Comparison of ENCODE assay signal across 17 cellular contexts in genomic region chr14:91164676-91165075, GRCh38. TPM values are rescaled to one million over a fixed set of nuclear protein-coding genes. Genes with fewer than 3 reads are reported as not detected.
DNase-seq lines count a peak whose midpoint lies in the region; ATAC-seq and TF ChIP-seq lines count a peak whose summit lies in the region.
"Had no signal": no experiment of that assay in that cellular context is flagged by ENCODE, and none has a peak within 500 bp of the region (broad histone marks: within the 10 kb centered on the region; RNA-seq: fewer than 3 reads in every experiment).

No MANE protein-coding gene starts in this region.

- peak overlapping the region in 7 of 10 donors; percentile 7 to 71 (median 51) for H3K27ac ChIP-seq in heart right ventricle
- no peak overlapping the region for H3K27ac ChIP-seq in mesendoderm (ENCODE audit: low read depth, low read length)
- H3K27ac ChIP-seq: A549, tibial nerve had no signal

- H4K5ac ChIP-seq in mesendoderm (ENCODE audit: low read length): no peak overlapping the region

- H3K9ac ChIP-seq in mesendoderm (ENCODE audit: low read length): no peak overlapping the region

- intact Hi-C loops in activated CD8-positive, alpha-beta T cell treated with anti-CD3 and anti-CD28 coated beads for 36 hours (cut with micrococcal nuclease): no loop called here
- intact Hi-C loops in heart right ventricle (cut with DNase I): loop anchor here in 1 of 10 donors (5.0 kb wide), 1 partner anchor 107 kb away; no protein-coding TSS in a partner anchor

- no peaks in the 10 kb centered on the region for H3K9me3 Mint-ChIP-seq in activated CD8-positive, alpha-beta T cell treated with anti-CD3 and anti-CD28 coated beads for 36 hours
- H3K9me3 Mint-ChIP-seq in stimulated activated effector memory CD8-positive, alpha-beta T cell treated with anti-CD3 and anti-CD28 coated beads, Interleukin-12 subunit alpha, Interleukin-12 subunit beta, amount 100 ng/mL, for 72 hours: no peaks in the 10 kb centered on the region
- H3K9me3 Mint-ChIP-seq: activated CD4-positive, alpha-beta T cell treated with anti-CD3 and anti-CD28 coated beads, Interleukin-2, amount 10 ng/mL, durations not matched to agents 24 days and 14 days; naive B cell had no signal

- H3K79me1 ChIP-seq in mesendoderm (ENCODE audit: low read length): no peaks in the 10 kb centered on the region

- WGBS in heart right ventricle, 2 donors: 45 to 65% methylated on average over 1 of the region's 1 CpG
- WGBS in mesendoderm (ENCODE audit: extremely low coverage, insufficient coverage, low lambda C conversion rate): no CpG with 5 or more reads among the region's 1 CpG

- H2AK5ac ChIP-seq in mesendoderm (ENCODE audit: low read length): no peak overlapping the region

- H3K4me3 Mint-ChIP-seq in activated CD8-positive, alpha-beta T cell treated with anti-CD3 and anti-CD28 coated beads for 36 hours: no peak overlapping the region
- H3K4me3 Mint-ChIP-seq in stimulated activated effector memory CD8-positive, alpha-beta T cell treated with anti-CD3 and anti-CD28 coated beads, Interleukin-12 subunit alpha, Interleukin-12 subunit beta, amount 100 ng/mL, for 72 hours: no peak overlapping the region
- H3K4me3 Mint-ChIP-seq: activated CD4-positive, alpha-beta T cell treated with anti-CD3 and anti-CD28 coated beads, Interleukin-2, amount 10 ng/mL, durations not matched to agents 24 days and 14 days; naive B cell had no signal

- H3K4me1 ChIP-seq in heart right ventricle (peaks cover 0 to 45% (median 12%) of the 10 kb centered on the region in 9 donors), mesendoderm (ENCODE audit: control insufficient read depth, low read depth, low read length) (no peaks in the 10 kb centered on the region)
- H3K4me1 ChIP-seq: A549, Caco-2, tibial nerve had no signal

- H3K18ac ChIP-seq in mesendoderm (ENCODE audit: low read length): no peak overlapping the region

- no peak overlapping the region for H2BK5ac ChIP-seq in mesendoderm (ENCODE audit: low read length)

- no peak overlapping the region for H2BK15ac ChIP-seq in mesendoderm (replicated peaks; ENCODE audit: low read depth)

- no peak overlapping the region for H3K4me2 ChIP-seq in mesendoderm (ENCODE audit: low read length)
- H3K4me2 ChIP-seq: A549 had no signal

- no peak overlapping the region for H3K23ac ChIP-seq in mesendoderm (ENCODE audit: low read length)

- H3K27ac Mint-ChIP-seq in activated CD8-positive, alpha-beta T cell treated with anti-CD3 and anti-CD28 coated beads for 36 hours: peak overlapping the region; percentile 2
- H3K27ac Mint-ChIP-seq in stimulated activated effector memory CD8-positive, alpha-beta T cell treated with anti-CD3 and anti-CD28 coated beads, Interleukin-12 subunit alpha, Interleukin-12 subunit beta, amount 100 ng/mL, for 72 hours: peak overlapping the region; percentile 76
- H3K27ac Mint-ChIP-seq: activated CD4-positive, alpha-beta T cell treated with anti-CD3 and anti-CD28 coated beads, Interleukin-2, amount 10 ng/mL, durations not matched to agents 24 days and 14 days had no signal

- no peaks in the 10 kb centered on the region for H3K79me2 ChIP-seq in mesendoderm (ENCODE audit: control insufficient read depth, insufficient read depth, low read length)

- no peaks in the 10 kb centered on the region for H3K9me3 ChIP-seq in heart right ventricle
- H3K9me3 ChIP-seq: A549, Caco-2, tibial nerve had no signal

- no peaks in the 10 kb centered on the region for H3K27me3 Mint-ChIP-seq in activated CD8-positive, alpha-beta T cell treated with anti-CD3 and anti-CD28 coated beads for 36 hours
- H3K27me3 Mint-ChIP-seq: activated CD4-positive, alpha-beta T cell treated with anti-CD3 and anti-CD28 coated beads, Interleukin-2, amount 10 ng/mL, durations not matched to agents 24 days and 14 days; naive B cell had no signal

- no peak overlapping the region for H3K4ac ChIP-seq in mesendoderm (ENCODE audit: low read depth, low read length)

- CTCF ChIA-PET in activated CD8-positive, alpha-beta T cell treated with anti-CD3 and anti-CD28 coated beads for 36 hours (lab: Charles Lee): interaction anchor here (1.1 to 5.0 kb wide), 2 partner anchors 8 to 262 kb away, joined by 4 to 29 read pairs; no protein-coding TSS in a partner anchor

- POLR2A ChIA-PET in activated CD8-positive, alpha-beta T cell treated with anti-CD3 and anti-CD28 coated beads for 36 hours (lab: Charles Lee): no interaction called here

- no peak overlapping the region for H3K56ac ChIP-seq in mesendoderm (ENCODE audit: low read length)

- H3K36me3 ChIP-seq in heart right ventricle (peaks cover 0 to 100% (median 55%) of the 10 kb centered on the region in 9 donors), mesendoderm (ENCODE audit: control insufficient read depth, insufficient read depth, low read length) (no peaks in the 10 kb centered on the region)

- DNase-seq in NCI-H146 (lab: John Stamatoyannopoulos, UW) (peak; percentile 47), NCI-H146 treated with DMSO at 0.1 percent for 48 hours (lab: John Stamatoyannopoulos, UW; ENCODE audit: unreplicated experiment) (no peak), heart right ventricle (peak; percentile 38 to 48), HuH-7.5 (ENCODE audit: low spot score) (no peak), kidney tubule cell (ENCODE audit: low spot score) (no peak), mesendoderm (no peak)
- DNase-seq in activated CD8-positive, alpha-beta T cell treated with anti-CD3 and anti-CD28 coated beads for 36 hours: no peak
- DNase-seq in stimulated activated effector memory CD8-positive, alpha-beta T cell treated with anti-CD3 and anti-CD28 coated beads, Interleukin-12 subunit alpha, Interleukin-12 subunit beta, amount 100 ng/mL, for 72 hours (ENCODE audit: low spot score in 2 of 2): no peak
- DNase-seq: activated CD4-positive, alpha-beta T cell treated with anti-CD3 and anti-CD28 coated beads, Interleukin-2, amount 10 ng/mL, durations not matched to agents 24 days and 14 days; activated naive CD4-positive, alpha-beta T cell treated with Interleukin-2 at 50 U/mL for 16 hours; Caco-2; naive B cell; NCI-H1436; SW 1271 had no signal

- H3K4me3 ChIP-seq in heart right ventricle (no peak overlapping the region), mesendoderm (ENCODE audit: low read length) (no peak overlapping the region)
- H3K4me3 ChIP-seq: A549, skin epidermis, tibial nerve had no signal

- H3K36me3 Mint-ChIP-seq in activated CD8-positive, alpha-beta T cell treated with anti-CD3 and anti-CD28 coated beads for 36 hours (ENCODE audit: low read depth): peaks cover 26% of the 10 kb centered on the region
- peaks cover 88% of the 10 kb centered on the region for H3K36me3 Mint-ChIP-seq in stimulated activated effector memory CD8-positive, alpha-beta T cell treated with anti-CD3 and anti-CD28 coated beads, Interleukin-12 subunit alpha, Interleukin-12 subunit beta, amount 100 ng/mL, for 72 hours

- H4K8ac ChIP-seq in mesendoderm (ENCODE audit: low read depth, low read length): no peak overlapping the region

- H2BK120ac ChIP-seq in mesendoderm (ENCODE audit: low read depth, low read length): no peak overlapping the region

- no peak for TF ChIP-seq CTCF in activated CD8-positive, alpha-beta T cell treated with anti-CD3 and anti-CD28 coated beads for 36 hours (IDR thresholded peaks at IDR 0.05)
- TF ChIP-seq CTCF in heart right ventricle (IDR thresholded peaks at IDR 0.05): no peak

- no peak for ATAC-seq in activated CD8-positive, alpha-beta T cell treated with anti-CD3 and anti-CD28 coated beads for 36 hours
- peak; percentile 21 to 82 (median 74) for ATAC-seq in heart right ventricle
- ATAC-seq in stimulated activated effector memory CD8-positive, alpha-beta T cell treated with anti-CD3 and anti-CD28 coated beads, Interleukin-12 subunit alpha, Interleukin-12 subunit beta, amount 100 ng/mL, for 72 hours: no peak
- ATAC-seq: A549 had no signal

- H3K27me3 ChIP-seq in heart right ventricle (no peaks in the 10 kb centered on the region), mesendoderm (ENCODE audit: insufficient read depth, low read length, poor library complexity) (no peaks in the 10 kb centered on the region)
- H3K27me3 ChIP-seq: tibial nerve had no signal

- H3K4me1 Mint-ChIP-seq in activated CD8-positive, alpha-beta T cell treated with anti-CD3 and anti-CD28 coated beads for 36 hours (ENCODE audit: low read depth): no peaks in the 10 kb centered on the region
- peaks cover 3% of the 10 kb centered on the region for H3K4me1 Mint-ChIP-seq in stimulated activated effector memory CD8-positive, alpha-beta T cell treated with anti-CD3 and anti-CD28 coated beads, Interleukin-12 subunit alpha, Interleukin-12 subunit beta, amount 100 ng/mL, for 72 hours
- H3K4me1 Mint-ChIP-seq: activated CD4-positive, alpha-beta T cell treated with anti-CD3 and anti-CD28 coated beads, Interleukin-2, amount 10 ng/mL, durations not matched to agents 24 days and 14 days had no signal

RNA-seq across cellular contexts. Expression of gene DGLUCY, which starts 50.8 kb away (rescaled TPM):
- total RNA-seq in activated CD8-positive, alpha-beta T cell treated with anti-CD3 and anti-CD28 coated beads for 36 hours: 10 to 100 TPM; 52.3 to 59.3 TPM
- 100 to 1,000 TPM; 124 to 270 (median 208) TPM for total RNA-seq in heart right ventricle
- polyA plus RNA-seq in heart right ventricle: 100 to 1,000 TPM in 1 of 2 donors, 10 to 100 TPM in 1; 43.5 to 184 TPM
- 9.2 TPM for polyA plus RNA-seq in mesendoderm (2013, experiment 1 of 2)
- 9.7 TPM for polyA plus RNA-seq in mesendoderm (2013, experiment 2 of 2)

Comparison
In these comparisons a context has a peak if more than half of its experiments do, and no peak if none do; other contexts are left out.
1. DNase-seq: peak in NCI-H146 (single experiment) and heart right ventricle (2 of 2); none in NCI-H146 treated with DMSO at 0.1 percent for 48 hours (single experiment), activated CD8-positive, alpha-beta T cell treated with anti-CD3 and anti-CD28 coated beads for 36 hours (single experiment), stimulated activated effector memory CD8-positive, alpha-beta T cell treated with anti-CD3 and anti-CD28 coated beads, Interleukin-12 subunit alpha, Interleukin-12 subunit beta, amount 100 ng/mL, for 72 hours (0 of 2), HuH-7.5 (single experiment), kidney tubule cell (single experiment) and mesendoderm (single experiment).
2. ATAC-seq: peak in heart right ventricle (8 of 8); none in activated CD8-positive, alpha-beta T cell treated with anti-CD3 and anti-CD28 coated beads for 36 hours (single experiment) and stimulated activated effector memory CD8-positive, alpha-beta T cell treated with anti-CD3 and anti-CD28 coated beads, Interleukin-12 subunit alpha, Interleukin-12 subunit beta, amount 100 ng/mL, for 72 hours (single experiment).